ENCODE assay signal across 8 cellular contexts in genomic region chr3:56683122-56683817, GRCh38. TPM values are rescaled to one million over a fixed set of nuclear protein-coding genes. Genes with fewer than 3 reads are reported as not detected.
DNase-seq lines count a peak whose midpoint lies in the region; ATAC-seq and TF ChIP-seq lines count a peak whose summit lies in the region.

Gene TASOR (minus strand): TSS chr3:56683265. CDS start chr3:56683006, 259 bp downstream.

- 32 to 49% methylated on average over 22 to 35 of the region's 68 CpGs for WGBS in lower leg skin, 2 donors

- H3K4me3 Mint-ChIP-seq in activated CD4-positive, alpha-beta memory T cell treated with anti-CD3 and anti-CD28 coated beads, Interleukin-2, amount 10 ng/mL, durations not matched to agents 7 days and 5 days = peak within 1 kb of the TSS; percentile 98

- ATAC-seq in GM18861 (IDR thresholded peaks at IDR 0.05; ENCODE audit: unreplicated experiment) (peak; percentile 64), HG03097 (IDR thresholded peaks at IDR 0.05; ENCODE audit: low FRiP score, unreplicated experiment) (peak; percentile 69)

- TF ChIP-seq POLR2A in lower leg skin (IDR thresholded peaks at IDR 0.05) = peak in 1 of 2 donors; percentile 83

- TF ChIP-seq CTCF in AG09309 (IDR thresholded peaks at IDR 0.05; ENCODE audit: control insufficient read depth, insufficient read depth, low read depth, low read length, missing control alignments) (no peak), dorsolateral prefrontal cortex (IDR thresholded peaks at IDR 0.05 in 54 of 56, conservative IDR thresholded peaks at IDR 0.05 in 2 of 56; ENCODE audit: low read depth in 1 of 56, partially characterized antibody in 56 of 56) (peak in 7 of 56 donors; percentile 2 to 37 (median 12)), lower leg skin (IDR thresholded peaks at IDR 0.05) (no peak)

- H3K36me3 Mint-ChIP-seq in activated CD4-positive, alpha-beta memory T cell treated with anti-CD3 and anti-CD28 coated beads, Interleukin-2, amount 10 ng/mL, durations not matched to agents 7 days and 5 days (ENCODE audit: low read depth) = peaks cover 45% of the 10 kb centered on the region

- peak within 1 kb of the TSS; percentile 80 for H3K4me3 ChIP-seq in AG09309 (ENCODE audit: control insufficient read depth, low read depth, low read length)
- H3K4me3 ChIP-seq in dorsolateral prefrontal cortex = peak within 1 kb of the TSS; percentile 71 to 97 (median 88)
- peak within 1 kb of the TSS; percentile 65 for H3K4me3 ChIP-seq in lower leg skin (ENCODE audit: low read depth, poor library complexity, severe bottlenecking)

- H3K27me3 Mint-ChIP-seq in activated CD4-positive, alpha-beta memory T cell treated with anti-CD3 and anti-CD28 coated beads, Interleukin-2, amount 10 ng/mL, durations not matched to agents 7 days and 5 days = no peaks in the 10 kb centered on the region

- DNase-seq in AG09309 (ENCODE audit: low read depth) = peak; percentile 3
- DNase-seq in NCI-H69 (lab: John Stamatoyannopoulos, UW) = peak; percentile 87
- DNase-seq in activated CD4-positive, alpha-beta memory T cell treated with anti-CD3 and anti-CD28 coated beads, Interleukin-2, amount 10 ng/mL, durations not matched to agents 7 days and 5 days = peak; percentile 89
- DNase-seq in dorsolateral prefrontal cortex = peak; percentile 63 to 88 (median 70)
- peak; percentile 71 to 96 for DNase-seq in lower leg skin (ENCODE audit: low spot score in 2 of 2)
- DNase-seq in stimulated activated CD4-positive, alpha-beta T cell treated with anti-CD3 and anti-CD28 coated beads, Interleukin-4, amount 100 ng/mL, for 4 hours = peak; percentile 85 to 88

- peaks cover 7% of the 10 kb centered on the region for H3K9me3 Mint-ChIP-seq in activated CD4-positive, alpha-beta memory T cell treated with anti-CD3 and anti-CD28 coated beads, Interleukin-2, amount 10 ng/mL, durations not matched to agents 7 days and 5 days

- H3K4me1 Mint-ChIP-seq in activated CD4-positive, alpha-beta memory T cell treated with anti-CD3 and anti-CD28 coated beads, Interleukin-2, amount 10 ng/mL, durations not matched to agents 7 days and 5 days = peaks cover 47% of the 10 kb centered on the region

- POLR2A ChIA-PET in activated CD4-positive, alpha-beta memory T cell treated with anti-CD3 and anti-CD28 coated beads, Interleukin-2, amount 10 ng/mL, durations not matched to agents 7 days and 5 days (lab: Charles Lee) = interaction anchor here (0.7 to 2.6 kb wide), 21 partner anchors 10 to 873 kb away, joined by 3 to 80 read pairs (median 10); partner anchors contain the start of genes ARHGEF3, CCDC66 and PDE12

- peak within 1 kb of the TSS; percentile 97 for H3K27ac Mint-ChIP-seq in activated CD4-positive, alpha-beta memory T cell treated with anti-CD3 and anti-CD28 coated beads, Interleukin-2, amount 10 ng/mL, durations not matched to agents 7 days and 5 days

- peak within 1 kb of the TSS; percentile 76 to 100 (median 98) for H3K27ac ChIP-seq in dorsolateral prefrontal cortex

- CTCF ChIA-PET in activated CD4-positive, alpha-beta memory T cell treated with anti-CD3 and anti-CD28 coated beads, Interleukin-2, amount 10 ng/mL, durations not matched to agents 7 days and 5 days (lab: Charles Lee) = interaction anchor here (0.8 to 2.0 kb wide), 5 partner anchors 10 to 116 kb away, joined by 6 to 16 read pairs (median 6); no protein-coding TSS in a partner anchor

- no peaks in the 10 kb centered on the region for H3K27me3 ChIP-seq in dorsolateral prefrontal cortex

- intact Hi-C loops in dorsolateral prefrontal cortex (cut with DNase I) (loop anchor here (5.0 kb wide), 2 partner anchors 119 to 126 kb away; partner anchors contain the start of genes ARHGEF3 (in 2 of the 2) and CCDC66 (in 1 of the 2)), lower leg skin (cut with DNase I; ENCODE audit: low total_unique reads) (no loop called here)

RNA-seq across cellular contexts. Expression of gene TASOR, which starts in this region (rescaled TPM):
- 10 to 100 TPM; 71.6 to 75.6 TPM for total RNA-seq in activated CD4-positive, alpha-beta memory T cell treated with anti-CD3 and anti-CD28 coated beads, Interleukin-2, amount 10 ng/mL, durations not matched to agents 7 days and 5 days
- total RNA-seq in dorsolateral prefrontal cortex = 10 to 100 TPM; 44.8 to 89.4 (median 59.7) TPM
- 10 to 100 TPM; 53.7 to 70.1 (median 64.8) TPM for total RNA-seq in lower leg skin

Comparison
In these comparisons a context has a peak if more than half of its experiments do, and no peak if none do; other contexts are left out.
1. Peak in every context shown above with its lines: DNase-seq, ATAC-seq, H3K4me3 ChIP-seq and H3K27ac ChIP-seq.
2. DNase-seq: peak in every context shown above with its lines; median percentile 89 in activated CD4-positive, alpha-beta memory T cell treated with anti-CD3 and anti-CD28 coated beads, Interleukin-2, amount 10 ng/mL, durations not matched to agents 7 days and 5 days; 87 in NCI-H69; 86 in stimulated activated CD4-positive, alpha-beta T cell treated with anti-CD3 and anti-CD28 coated beads, Interleukin-4, amount 100 ng/mL, for 4 hours; 84 in lower leg skin; 70 in dorsolateral prefrontal cortex; 3 in AG09309.